Comparison of ENCODE assay signal across 20 cellular contexts in the genomic region with DNA sequence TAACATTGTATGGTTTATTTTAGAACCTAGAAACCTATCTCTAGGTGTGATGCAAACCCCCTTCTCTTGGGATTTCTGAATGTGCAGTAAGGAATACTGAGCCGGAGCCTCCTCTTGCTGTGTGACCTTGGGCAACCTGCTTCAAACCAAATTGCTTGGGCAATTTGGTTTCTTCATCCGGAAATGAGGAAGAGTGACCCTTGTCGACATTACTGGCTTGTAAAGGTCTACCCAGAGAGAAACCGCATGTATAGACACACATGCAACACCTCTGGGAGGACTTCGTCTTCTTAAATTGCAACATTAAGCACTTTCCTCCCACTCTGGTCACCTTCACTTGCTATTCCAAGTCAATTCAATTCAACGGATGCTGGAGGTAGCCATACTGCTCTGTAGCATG. TPM values are rescaled to one million over a fixed set of nuclear protein-coding genes. Genes with fewer than 3 reads are reported as not detected.
A peak's percentile ranks its signal among the peaks of the same experiment; 100 is the strongest.
DNase-seq lines count a peak whose midpoint lies in the region; ATAC-seq and TF ChIP-seq lines count a peak whose summit lies in the region.
"Had no signal": no experiment of that assay in that cellular context is flagged by ENCODE, and none has a peak within 500 bp of the region (broad histone marks: within the 10 kb centered on the region; RNA-seq: fewer than 3 reads in every experiment).

No MANE protein-coding gene starts in this region.

- peak; percentile 21 for DNase-seq in GF-D8 (lab: John Stamatoyannopoulos, UW)
- peak; percentile 96 for DNase-seq in NB4 (ENCODE audit: low read depth)
- DNase-seq in SKM-1 treated with dmso at 0.1 percent for 144 hours (lab: John Stamatoyannopoulos, UW; ENCODE audit: unreplicated experiment): peak; percentile 98
- no peak for DNase-seq in GM23338 (ENCODE audit: low spot score)
- no peak for DNase-seq in activated CD8-positive, alpha-beta T cell treated with anti-CD3 and anti-CD28 coated beads for 36 hours
- DNase-seq: COR-L47, DND-41, Kasumi-1, MG63, NCI-H1694, NCI-H2081, NCI-H524 treated with DMSO at 0.1 percent for 48 hours, T1000 had no signal

- H3K27ac Mint-ChIP-seq in GM23338: no peak overlapping the region
- no peak overlapping the region for H3K27ac Mint-ChIP-seq in activated CD8-positive, alpha-beta T cell treated with anti-CD3 and anti-CD28 coated beads for 36 hours
- H3K27ac Mint-ChIP-seq: IgD-negative memory B cell; T-helper 1 cell treated with Interleukin-12 subunit alpha and Interleukin-12 subunit beta and Interleukin-4 antibody, amounts not matched to agents 30 μg/mL and 1 μg/mL, for 36 hours had no signal

- no peaks in the 10 kb centered on the region for H3K9me3 ChIP-seq in neutrophil
- H3K9me3 ChIP-seq: MG63, SJSA1 had no signal

- ATAC-seq in GM18909 (IDR thresholded peaks at IDR 0.05; ENCODE audit: poor library complexity, unreplicated experiment) (no peak), GM23338 (no peak)
- no peak for ATAC-seq in activated CD8-positive, alpha-beta T cell treated with anti-CD3 and anti-CD28 coated beads for 36 hours
- ATAC-seq: Panc1 had no signal

- H3F3A ChIP-seq in GM23338 (replicated peaks; ENCODE audit: low read depth): no peaks in the 10 kb centered on the region

- TF ChIP-seq POLR2A in NB4 (IDR thresholded peaks at IDR 0.05; ENCODE audit: extremely low read depth, insufficient read length): no peak

- H3K4me3 ChIP-seq in NB4 (ENCODE audit: low read depth, low read length) (no peak overlapping the region), neutrophil (ENCODE audit: low read depth in 1 of 2, low read length in 1 of 2) (peak overlapping the region; percentile 35 to 47), GM23338 (no peak overlapping the region)
- H3K4me3 ChIP-seq: MG63, SJSA1 had no signal

- H3K79me2 ChIP-seq in GM23338 (replicated peaks; ENCODE audit: insufficient read depth): no peaks in the 10 kb centered on the region

- peak overlapping the region; percentile 94 for H3K27ac ChIP-seq in neutrophil
- H3K27ac ChIP-seq in GM23338 (ENCODE audit: low read depth): no peak overlapping the region
- H3K27ac ChIP-seq: C4-2B, SJSA1 had no signal

- peaks cover 84 to 85% of the 10 kb centered on the region in 2 experiments for H3K4me1 ChIP-seq in neutrophil (ENCODE audit: control insufficient read depth in 1 of 2, insufficient read depth in 1 of 2, low read depth in 1 of 2, low read length in 1 of 2)
- peaks cover 7% of the 10 kb centered on the region; the same call in 1 of the 2 replicates for H3K4me1 ChIP-seq in GM23338 (ENCODE audit: insufficient read depth)
- H3K4me1 ChIP-seq: SJSA1 had no signal

- H3K27me3 Mint-ChIP-seq in GM23338 (ENCODE audit: insufficient read depth, low read depth, poor library complexity): peaks cover 7% of the 10 kb centered on the region
- no peaks in the 10 kb centered on the region for H3K27me3 Mint-ChIP-seq in activated CD8-positive, alpha-beta T cell treated with anti-CD3 and anti-CD28 coated beads for 36 hours

- H3K27me3 ChIP-seq in neutrophil (no peaks in the 10 kb centered on the region), GM23338 (ENCODE audit: insufficient read depth) (no peaks in the 10 kb centered on the region)
- H3K27me3 ChIP-seq: MG63 had no signal

- no peaks in the 10 kb centered on the region for H3K36me3 Mint-ChIP-seq in GM23338 (ENCODE audit: low read depth)
- no peaks in the 10 kb centered on the region for H3K36me3 Mint-ChIP-seq in activated CD8-positive, alpha-beta T cell treated with anti-CD3 and anti-CD28 coated beads for 36 hours (ENCODE audit: low read depth)
- H3K36me3 Mint-ChIP-seq: IgD-negative memory B cell had no signal

- no peak overlapping the region for H2AFZ ChIP-seq in GM23338

- H3K9me3 Mint-ChIP-seq in GM23338: no peaks in the 10 kb centered on the region
- H3K9me3 Mint-ChIP-seq in activated CD8-positive, alpha-beta T cell treated with anti-CD3 and anti-CD28 coated beads for 36 hours: no peaks in the 10 kb centered on the region
- H3K9me3 Mint-ChIP-seq: IgD-negative memory B cell; T-helper 1 cell treated with Interleukin-12 subunit alpha and Interleukin-12 subunit beta and Interleukin-4 antibody, amounts not matched to agents 30 μg/mL and 1 μg/mL, for 36 hours had no signal

- no peaks in the 10 kb centered on the region for H4K20me1 ChIP-seq in GM23338 (replicated peaks; ENCODE audit: insufficient read depth)

- peaks cover 9% of the 10 kb centered on the region for H3K4me1 Mint-ChIP-seq in GM23338
- H3K4me1 Mint-ChIP-seq in activated CD8-positive, alpha-beta T cell treated with anti-CD3 and anti-CD28 coated beads for 36 hours (ENCODE audit: low read depth): no peaks in the 10 kb centered on the region
- H3K4me1 Mint-ChIP-seq: IgD-negative memory B cell had no signal

- no peaks in the 10 kb centered on the region for H3K9me2 ChIP-seq in GM23338 (ENCODE audit: insufficient read depth)

- TF ChIP-seq CTCF in NB4 (IDR thresholded peaks at IDR 0.05; ENCODE audit: low read depth, low read length) (no peak), neutrophil (IDR thresholded peaks at IDR 0.05) (no peak), GM23338 (conservative IDR thresholded peaks at IDR 0.05; ENCODE audit: low read depth in 2 of 2) (no peak)
- no peak for TF ChIP-seq CTCF in activated CD8-positive, alpha-beta T cell treated with anti-CD3 and anti-CD28 coated beads for 36 hours (IDR thresholded peaks at IDR 0.05)

- no peak overlapping the region for H3K4me2 ChIP-seq in GM23338

- intact Hi-C loops in activated CD8-positive, alpha-beta T cell treated with anti-CD3 and anti-CD28 coated beads for 36 hours (cut with micrococcal nuclease): no loop called here

- no peak overlapping the region for H3K4me3 Mint-ChIP-seq in GM23338
- H3K4me3 Mint-ChIP-seq in activated CD8-positive, alpha-beta T cell treated with anti-CD3 and anti-CD28 coated beads for 36 hours: no peak overlapping the region
- H3K4me3 Mint-ChIP-seq: IgD-negative memory B cell; T-helper 1 cell treated with Interleukin-12 subunit alpha and Interleukin-12 subunit beta and Interleukin-4 antibody, amounts not matched to agents 30 μg/mL and 1 μg/mL, for 36 hours had no signal

- no peaks in the 10 kb centered on the region for H3K36me3 ChIP-seq in neutrophil
- H3K36me3 ChIP-seq in GM23338 (ENCODE audit: insufficient read depth): no peaks in the 10 kb centered on the region
- H3K36me3 ChIP-seq: MG63, SJSA1 had no signal

- POLR2A ChIA-PET in activated CD8-positive, alpha-beta T cell treated with anti-CD3 and anti-CD28 coated beads for 36 hours (lab: Charles Lee): no interaction called here

- CTCF ChIA-PET in activated CD8-positive, alpha-beta T cell treated with anti-CD3 and anti-CD28 coated beads for 36 hours (lab: Charles Lee): interaction anchor here (1.0 to 1.5 kb wide), 2 partner anchors 34 to 135 kb away, joined by 3 to 4 read pairs; no protein-coding TSS in a partner anchor

TF ChIP-seq in GM23338, 12 proteins besides CTCF, POLR2A, EP300 and RAD21 (continues in another document):
- no peak for TF ChIP-seq POLR2AphosphoS5 (IDR thresholded peaks at IDR 0.05; ENCODE audit: low read depth)
- no peak for TF ChIP-seq EZH2 (IDR thresholded peaks at IDR 0.05; ENCODE audit: low read depth, unreplicated experiment)
- TF ChIP-seq NANOG (IDR thresholded peaks at IDR 0.05; ENCODE audit: borderline replicate concordance): no peak
- no peak for TF ChIP-seq CREB1 (CRISPR knock-in tag; IDR thresholded peaks at IDR 0.05; ENCODE audit: low read depth)
- TF ChIP-seq, protein P1, sequence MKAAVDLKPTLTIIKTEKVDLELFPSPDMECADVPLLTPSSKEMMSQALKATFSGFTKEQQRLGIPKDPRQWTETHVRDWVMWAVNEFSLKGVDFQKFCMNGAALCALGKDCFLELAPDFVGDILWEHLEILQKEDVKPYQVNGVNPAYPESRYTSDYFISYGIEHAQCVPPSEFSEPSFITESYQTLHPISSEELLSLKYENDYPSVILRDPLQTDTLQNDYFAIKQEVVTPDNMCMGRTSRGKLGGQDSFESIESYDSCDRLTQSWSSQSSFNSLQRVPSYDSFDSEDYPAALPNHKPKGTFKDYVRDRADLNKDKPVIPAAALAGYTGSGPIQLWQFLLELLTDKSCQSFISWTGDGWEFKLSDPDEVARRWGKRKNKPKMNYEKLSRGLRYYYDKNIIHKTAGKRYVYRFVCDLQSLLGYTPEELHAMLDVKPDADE (IDR thresholded peaks at IDR 0.05): no peak

RNA-seq across cellular contexts. Expression of a gene that starts 19.6 kb away (rescaled TPM):
- 33.4 and 43.9 TPM in 2 replicates for total RNA-seq in GM23338 (2014; rRNA removed; shearing (Covaris generic))
- polyA plus RNA-seq in GM23338 (2016; fragmentation: Nextera tagmentation; extraction: Ambion mirVana): 22.5 and 23.5 TPM in 2 replicates
- total RNA-seq in activated CD8-positive, alpha-beta T cell treated with anti-CD3 and anti-CD28 coated beads for 36 hours: 10 to 100 TPM; 15.2 to 17.5 TPM

Comparison
In these comparisons a context has a peak if more than half of its experiments do, and no peak if none do; other contexts are left out.
1. DNase-seq: peak in GF-D8 (single experiment), NB4 (single experiment) and SKM-1 treated with dmso at 0.1 percent for 144 hours (single experiment); none in GM23338 (single experiment) and activated CD8-positive, alpha-beta T cell treated with anti-CD3 and anti-CD28 coated beads for 36 hours (single experiment).
2. H3K4me3 ChIP-seq: peak in neutrophil (2 of 2); none in NB4 (single experiment) and GM23338 (single experiment).